In genomic region chr16:81403601-81404391, GRCh38 we compare ENCODE assay signal across 8 cellular contexts. TPM values are rescaled to one million over a fixed set of nuclear protein-coding genes. Genes with fewer than 3 reads are reported as not detected.
A peak's percentile ranks its signal among the peaks of the same experiment; 100 is the strongest.
DNase-seq lines count a peak whose midpoint lies in the region; ATAC-seq, FAIRE-seq and TF ChIP-seq lines count a peak whose summit lies in the region.

No MANE protein-coding gene starts in this region.

- H4K20me1 ChIP-seq in OCI-LY3 (ENCODE audit: insufficient read depth, low read length), result no peaks in the 10 kb centered on the region

- H3K4me3 ChIP-seq in BJ (ENCODE audit: low read depth, low read length), result peak overlapping the region; percentile 31
- peak overlapping the region; percentile 79 for H3K4me3 ChIP-seq in OCI-LY3 (ENCODE audit: low read length)
- peak overlapping the region; percentile 24 to 49 for H3K4me3 ChIP-seq in muscle layer of colon (ENCODE audit: low read depth in 1 of 2, low read length in 2 of 2)

- TF ChIP-seq CTCF in BJ (IDR thresholded peaks at IDR 0.05; ENCODE audit: insufficient read depth, low read depth, low read length) (peak; percentile 97), OCI-LY3 (IDR thresholded peaks at IDR 0.05; ENCODE audit: low read depth, low read length) (peak; percentile 94)

- peak; percentile 82 for FAIRE-seq in HTR-8/SVneo (lab: Jason Lieb, UNC)

- H2AFZ ChIP-seq in OCI-LY3 (ENCODE audit: low read depth, low read length), result peak overlapping the region; percentile 76

- no peaks in the 10 kb centered on the region for H3K27me3 ChIP-seq in BJ (ENCODE audit: control insufficient read depth, insufficient read depth, low read length)
- peaks cover 11% of the 10 kb centered on the region for H3K27me3 ChIP-seq in OCI-LY3 (ENCODE audit: low read depth, low read length)
- H3K27me3 ChIP-seq in muscle layer of colon (ENCODE audit: control insufficient read depth in 1 of 2, insufficient read depth in 2 of 2, low read length in 2 of 2), result no peaks in the 10 kb centered on the region

- peak; percentile 66 for ATAC-seq in GM19438 (IDR thresholded peaks at IDR 0.05; ENCODE audit: low read depth, unreplicated experiment)

- POLR2A ChIA-PET in BJ (lab: Charles Lee), result no interaction called here

- DNase-seq in BJ (ENCODE audit: low read depth), result no peak
- DNase-seq in HTR-8/SVneo (ENCODE audit: insufficient read length, low spot score), result peak; percentile 91
- DNase-seq in activated T-cell treated with anti-CD3 and anti-CD28 coated beads for 1 hour (ENCODE audit: low read depth), result peak; percentile 80
- peak; percentile 74 to 84 for DNase-seq in erythroblast (lab: John Stamatoyannopoulos, UW)
- peak; percentile 49 to 76 for DNase-seq in stimulated activated CD8-positive, alpha-beta memory T cell treated with anti-CD3 and anti-CD28 coated beads, Interleukin-4, amount 100 ng/mL, for 4 hours (ENCODE audit: low read depth in 2 of 2, low spot score in 1 of 2)

- H3K36me3 ChIP-seq in BJ (ENCODE audit: control insufficient read depth, insufficient read depth, low read length) (no peaks in the 10 kb centered on the region), OCI-LY3 (replicated peaks; ENCODE audit: low read depth, low read length) (no peaks in the 10 kb centered on the region), muscle layer of colon (ENCODE audit: insufficient read depth, low read length) (no peaks in the 10 kb centered on the region)

- CTCF ChIA-PET in BJ (lab: Yijun Ruan, JAX), result interaction anchor here (0.7 to 7.5 kb wide), 27 partner anchors 10 to 338 kb away, joined by 3 to 65 read pairs (median 3); no protein-coding TSS in a partner anchor

- peak overlapping the region; percentile 85 for H3K4me2 ChIP-seq in OCI-LY3 (ENCODE audit: low read length)

- H3K27ac ChIP-seq in OCI-LY3 (ENCODE audit: low read length) (no peak overlapping the region), muscle layer of colon (ENCODE audit: low read depth, low read length) (no peak overlapping the region)

- H3K9me3 ChIP-seq in OCI-LY3 (ENCODE audit: insufficient read depth, low read length) (peaks cover 8% of the 10 kb centered on the region; the same call in 1 of the 2 replicates), muscle layer of colon (ENCODE audit: low read length) (no peaks in the 10 kb centered on the region)

- H3K4me1 ChIP-seq in OCI-LY3 (ENCODE audit: low read length), result peaks cover 9% of the 10 kb centered on the region
- no peaks in the 10 kb centered on the region for H3K4me1 ChIP-seq in muscle layer of colon (ENCODE audit: insufficient read depth, low read length)

- TF ChIP-seq POLR2A in erythroblast (IDR thresholded peaks at IDR 0.05; ENCODE audit: low read length), result no peak

- H3K9ac ChIP-seq in OCI-LY3 (ENCODE audit: low read length) (peak overlapping the region; percentile 48), muscle layer of colon (ENCODE audit: low read length) (no peak overlapping the region)

- H3K79me2 ChIP-seq in OCI-LY3 (ENCODE audit: low read length), result no peaks in the 10 kb centered on the region

RNA-seq across cellular contexts. Expression of gene CMIP, which starts 40.8 kb away (rescaled TPM):
- 3.4 and 4.9 TPM in 2 replicates for polyA plus RNA-seq in BJ (2011; rRNA removed)
- polyA minus RNA-seq in BJ (2011; rRNA and poly(A)+ RNA removed), result 14.0 and 22.5 TPM in 2 replicates
